15 cellular contexts compared by ENCODE assay signal in genomic region chr2:86413296-86414085, GRCh38. TPM values are rescaled to one million over a fixed set of nuclear protein-coding genes. Genes with fewer than 3 reads are reported as not detected.
A peak's percentile ranks its signal among the peaks of the same experiment; 100 is the strongest.
DNase-seq lines count a peak whose midpoint lies in the region; ATAC-seq, FAIRE-seq and TF ChIP-seq lines count a peak whose summit lies in the region.
"Had no signal": no experiment of that assay in that cellular context is flagged by ENCODE, and none has a peak within 500 bp of the region (broad histone marks: within the 10 kb centered on the region; RNA-seq: fewer than 3 reads in every experiment).

No MANE protein-coding gene starts in this region.

- H3K27me3 Mint-ChIP-seq in CD14-positive monocyte (ENCODE audit: low read depth in 3 of 3) = peaks cover 0 to 3% (median 0%) of the 10 kb centered on the region in 3 donors

- H3K36me3 ChIP-seq in ovary (no peaks in the 10 kb centered on the region), transverse colon (no peaks in the 10 kb centered on the region), pancreas (no peaks in the 10 kb centered on the region)

- TF ChIP-seq EP300 in ovary (IDR thresholded peaks at IDR 0.05) (no peak), transverse colon (IDR thresholded peaks at IDR 0.05; ENCODE audit: low read depth) (no peak)

- peak overlapping the region; percentile 78 to 87 for H3K4me3 Mint-ChIP-seq in CD14-positive monocyte
- H3K4me3 Mint-ChIP-seq: T-helper 2 cell treated with Interferon-gamma antibody and Interleukin-4, amounts not matched to agents 5 μg/mL and 100 μg/mL, for 36 hours had no signal

- in situ Hi-C loops in transverse colon (cut with MboI; ENCODE audit: low pct_ligation_motif_present in 1 of 4, low pct_unique_long_range_greater_than_20kb in 1 of 4, low sequenced_read_pairs in 3 of 4) = no loop called here

- H3K27ac ChIP-seq in epithelial cell of prostate (peak overlapping the region; percentile 30), ovary (no peak overlapping the region), transverse colon (no peak overlapping the region), pancreas (no peak overlapping the region)

- TF ChIP-seq CTCF in CD14-positive monocyte (IDR thresholded peaks at IDR 0.05) (no peak), ovary (IDR thresholded peaks at IDR 0.05) (no peak), transverse colon (IDR thresholded peaks at IDR 0.05) (no peak), pancreas (IDR thresholded peaks at IDR 0.05) (no peak)

- peak overlapping the region in 5 of 7 donors; percentile 5 to 74 (median 32) for H3K27ac Mint-ChIP-seq in CD14-positive monocyte
- H3K27ac Mint-ChIP-seq: T-helper 2 cell treated with Interferon-gamma antibody and Interleukin-4, amounts not matched to agents 5 μg/mL and 100 μg/mL, for 36 hours had no signal

- no peak for DNase-seq in CD14-positive monocyte (ENCODE audit: low spot score)
- peak; percentile 27 for DNase-seq in NCI-H2227 (lab: John Stamatoyannopoulos, UW; ENCODE audit: unreplicated experiment)
- peak; percentile 24 for DNase-seq in epithelial cell of prostate (ENCODE audit: low read depth, low spot score)
- no peak for DNase-seq in ovary
- no peak for DNase-seq in transverse colon
- no peak for DNase-seq in amniotic stem cell (lab: John Stamatoyannopoulos, UW)
- DNase-seq in pancreas = no peak
- DNase-seq: activated naive CD4-positive, alpha-beta T cell treated with anti-CD3 and anti-CD28 coated beads, Interleukin-2, amount 50 U/mL, for 16 hours; effector CD4-positive, alpha-beta T cell; NCI-H1105; occipital lobe; SHP77 treated with DMSO at 0.1 percent for 48 hours had no signal

- ATAC-seq in GM18907 (IDR thresholded peaks at IDR 0.05; ENCODE audit: unreplicated experiment) (no peak), pancreas (no peak)

- WGBS in ovary, 3 donors = 13 to 15% (median 14%) methylated on average over 8 of the region's 8 CpGs
- WGBS in transverse colon (ENCODE audit: low coverage in 1 of 2), 2 donors = 45 to 48% methylated on average over 8 of the region's 8 CpGs
- 66 to 69% methylated on average over 8 of the region's 8 CpGs for WGBS in pancreas, 2 donors

- H3K4me3 ChIP-seq in ovary (peak overlapping the region; percentile 14), transverse colon (no peak overlapping the region), pancreas (no peak overlapping the region)

- H3K4me1 Mint-ChIP-seq in CD14-positive monocyte = peaks cover 58% of the 10 kb centered on the region

- no peaks in the 10 kb centered on the region for H3K36me3 Mint-ChIP-seq in CD14-positive monocyte

- FAIRE-seq in pancreas (lab: Jason Lieb, UNC) = no peak
- FAIRE-seq: urothelium cell line had no signal

- no peaks in the 10 kb centered on the region for H3K9me3 ChIP-seq in ovary
- H3K9me3 ChIP-seq in transverse colon = no peaks in the 10 kb centered on the region
- no peaks in the 10 kb centered on the region for H3K9me3 ChIP-seq in pancreas

- H3K27me3 ChIP-seq in ovary (no peaks in the 10 kb centered on the region), transverse colon (no peaks in the 10 kb centered on the region), pancreas (no peaks in the 10 kb centered on the region)

- intact Hi-C loops in CD14-positive monocyte (cut with micrococcal nuclease) (no loop called here), ovary (cut with DNase I) (loop anchor here in 1 of 4 donors (10.0 kb wide), 1 partner anchor 79 kb away; the partner anchor contains the start of gene REEP1), transverse colon (cut with DNase I; ENCODE audit: low total_unique reads) (no loop called here), pancreas (cut with DNase I) (no loop called here)

- TF ChIP-seq POLR2A in ovary (IDR thresholded peaks at IDR 0.05) (no peak), transverse colon (IDR thresholded peaks at IDR 0.05) (no peak)

- peaks cover 0 to 3% (median 2%) of the 10 kb centered on the region in 7 donors for H3K9me3 Mint-ChIP-seq in CD14-positive monocyte

- peaks cover 3% of the 10 kb centered on the region for H3K4me1 ChIP-seq in ovary (ENCODE audit: insufficient read depth)
- H3K4me1 ChIP-seq in transverse colon = no peaks in the 10 kb centered on the region
- H3K4me1 ChIP-seq in pancreas = no peaks in the 10 kb centered on the region

RNA-seq across cellular contexts. Expression of gene KDM3A, which starts 27.7 kb away (rescaled TPM):
- 1 to 10 TPM; 3.3 to 7.4 TPM for polyA plus RNA-seq in CD14-positive monocyte
- total RNA-seq in ovary = 10 to 100 TPM; 31.7 to 53.0 (median 40.8) TPM
- polyA plus RNA-seq in ovary = 10 to 100 TPM; 23.3 to 58.4 TPM
- total RNA-seq in transverse colon = 100 to 1,000 TPM in 1 of 4 donors, 10 to 100 TPM in 3; 40.4 to 173 (median 55.0) TPM
- total RNA-seq in pancreas = 10 to 100 TPM; 21.6 to 35.4 (median 28.3) TPM
- 10 to 100 TPM; 15.4 to 23.0 TPM for polyA plus RNA-seq in pancreas

Comparison
In these comparisons a context has a peak if more than half of its experiments do, and no peak if none do; other contexts are left out.
1. DNase-seq: peak in NCI-H2227 (single experiment) and epithelial cell of prostate (single experiment); none in CD14-positive monocyte (single experiment), ovary (0 of 5), transverse colon (single experiment), amniotic stem cell (single experiment) and pancreas (0 of 6).